In the genomic region with DNA sequence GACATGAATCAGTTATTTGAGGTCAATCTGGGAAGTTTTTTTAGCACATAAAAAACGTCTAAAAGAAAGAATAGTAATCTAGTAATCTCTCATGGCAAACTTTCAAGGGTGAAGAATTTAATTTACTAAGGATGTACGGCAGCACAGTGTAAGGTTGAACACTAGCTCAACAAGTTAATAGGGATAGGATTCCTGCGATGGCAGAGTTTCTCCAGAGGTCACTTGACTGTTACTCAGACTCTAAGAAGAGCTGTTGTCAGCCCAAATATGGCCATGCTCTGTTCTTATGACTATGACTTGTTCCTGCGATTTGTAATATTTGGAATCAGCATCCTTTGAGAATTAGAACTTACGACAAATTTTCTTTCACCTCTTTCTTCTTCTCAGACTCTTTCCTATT, we compare ENCODE assay signal across 18 cellular contexts.
DNase-seq lines count a peak whose midpoint lies in the region; ATAC-seq and TF ChIP-seq lines count a peak whose summit lies in the region.
"Had no signal": no experiment of that assay in that cellular context is flagged by ENCODE, and none has a peak within 500 bp of the region (broad histone marks: within the 10 kb centered on the region; RNA-seq: fewer than 3 reads in every experiment).

No MANE protein-coding gene starts in this region.

- H3K36me3 ChIP-seq in breast epithelium: no peaks in the 10 kb centered on the region
- H3K36me3 ChIP-seq in ovary: no peaks in the 10 kb centered on the region
- no peaks in the 10 kb centered on the region for H3K36me3 ChIP-seq in uterus

- TF ChIP-seq POLR2A in breast epithelium (IDR thresholded peaks at IDR 0.05) (no peak), ovary (IDR thresholded peaks at IDR 0.05) (no peak), uterus (IDR thresholded peaks at IDR 0.05) (no peak)

- no peaks in the 10 kb centered on the region for H3K4me1 Mint-ChIP-seq in MCF 10A (ENCODE audit: insufficient read depth, unreplicated experiment)
- H3K4me1 Mint-ChIP-seq: memory B cell had no signal

- CTCF ChIA-PET in MCF 10A (lab: Yijun Ruan, JAX): no interaction called here

- H3K4me1 ChIP-seq in breast epithelium (no peaks in the 10 kb centered on the region), ovary (ENCODE audit: insufficient read depth) (peaks cover 11% of the 10 kb centered on the region), uterus (peaks cover 12 to 35% of the 10 kb centered on the region in 2 donors)

- no peaks in the 10 kb centered on the region for H3K9me3 ChIP-seq in breast epithelium
- no peaks in the 10 kb centered on the region for H3K9me3 ChIP-seq in ovary
- no peaks in the 10 kb centered on the region for H3K9me3 ChIP-seq in uterus

- no peaks in the 10 kb centered on the region for H3K36me3 Mint-ChIP-seq in MCF 10A (ENCODE audit: insufficient read depth, unreplicated experiment)
- H3K36me3 Mint-ChIP-seq: CD8-positive, alpha-beta T cell had no signal

- POLR2A ChIA-PET in MCF 10A (lab: Yijun Ruan, JAX): no interaction called here

- H3K27me3 ChIP-seq in breast epithelium (no peaks in the 10 kb centered on the region), ovary (no peaks in the 10 kb centered on the region), uterus (no peaks in the 10 kb centered on the region)

- BruUV-seq in MCF 10A (replicated peaks; lab: Mats Ljungman, UMichigan): no TSS peak

- no peak overlapping the region for H3K4me3 Mint-ChIP-seq in MCF 10A (ENCODE audit: unreplicated experiment)
- H3K4me3 Mint-ChIP-seq: activated CD8-positive, alpha-beta T cell treated with anti-CD3 and anti-CD28 coated beads for 36 hours; CD8-positive, alpha-beta T cell; endodermal cell; memory B cell had no signal

- peak overlapping the region; percentile 71 to 77 for H3K27ac ChIP-seq in breast epithelium
- H3K27ac ChIP-seq in ovary: no peak overlapping the region
- peak overlapping the region; percentile 95 to 98 for H3K27ac ChIP-seq in uterus
- H3K27ac ChIP-seq: 22Rv1, HL-60 had no signal

- no peak overlapping the region for H3K27ac Mint-ChIP-seq in MCF 10A (ENCODE audit: low read depth, unreplicated experiment)
- H3K27ac Mint-ChIP-seq: activated CD8-positive, alpha-beta T cell treated with anti-CD3 and anti-CD28 coated beads for 36 hours; CD8-positive, alpha-beta T cell; endodermal cell; memory B cell had no signal

- TF ChIP-seq CTCF in breast epithelium (IDR thresholded peaks at IDR 0.05): no peak
- TF ChIP-seq CTCF in MCF 10A (IDR thresholded peaks at IDR 0.05; ENCODE audit: unreplicated experiment): no peak
- no peak for TF ChIP-seq CTCF in foreskin fibroblast (IDR thresholded peaks at IDR 0.05; ENCODE audit: low read depth, low read length)
- TF ChIP-seq CTCF in ovary (IDR thresholded peaks at IDR 0.05): no peak
- no peak for TF ChIP-seq CTCF in uterus (IDR thresholded peaks at IDR 0.05)

- H3K27me3 Mint-ChIP-seq in MCF 10A (ENCODE audit: insufficient read depth, unreplicated experiment): peaks cover 28% of the 10 kb centered on the region

- DNase-seq in breast epithelium (ENCODE audit: low spot score in 2 of 2): peak in 1 of 2 donors; percentile 54
- DNase-seq in MCF 10A (ENCODE audit: unreplicated experiment): no peak
- peak; percentile 29 to 56 for DNase-seq in foreskin fibroblast
- DNase-seq in ovary: no peak
- DNase-seq in uterus: peak; percentile 45 to 89
- DNase-seq in activated CD4-positive, alpha-beta T cell treated with anti-CD3 and anti-CD28 coated beads for 4 hours: no peak
- no peak for DNase-seq in iPS-NIHi11 (ENCODE audit: low spot score)
- DNase-seq: activated CD8-positive, alpha-beta T cell treated with anti-CD3 and anti-CD28 coated beads for 36 hours; activated effector memory CD4-positive, alpha-beta T cell treated with Interleukin-2 at 50 U/mL for 16 hours; CD8-positive, alpha-beta T cell; endodermal cell; GDM1; NCI-H187 treated with DMSO at 0.1 percent for 48 hours; stimulated activated naive CD4-positive, alpha-beta T cell treated with Interleukin-2 at 50 U/mL for 16 hours had no signal

- intact Hi-C loops in breast epithelium (cut with DNase I; ENCODE audit: low total_unique reads) (no loop called here), MCF 10A (cut with micrococcal nuclease) (no loop called here), ovary (cut with DNase I) (no loop called here), uterus (cut with DNase I; ENCODE audit: low total_unique reads) (no loop called here)

- 63 to 78% (median 77%) methylated on average over 5 of the region's 5 CpGs for WGBS in ovary, 3 donors

- TF ChIP-seq EP300 in ovary (IDR thresholded peaks at IDR 0.05): peak; percentile 22

- no peak for ATAC-seq in HG02642 (IDR thresholded peaks at IDR 0.05; ENCODE audit: poor library complexity, unreplicated experiment)
- ATAC-seq: activated CD8-positive, alpha-beta T cell treated with anti-CD3 and anti-CD28 coated beads for 36 hours; CD8-positive, alpha-beta T cell had no signal

- no peaks in the 10 kb centered on the region for H3K9me3 Mint-ChIP-seq in MCF 10A (ENCODE audit: unreplicated experiment)
- H3K9me3 Mint-ChIP-seq: activated CD8-positive, alpha-beta T cell treated with anti-CD3 and anti-CD28 coated beads for 36 hours; CD8-positive, alpha-beta T cell; endodermal cell; memory B cell had no signal

- H3K4me3 ChIP-seq in breast epithelium (no peak overlapping the region), foreskin fibroblast (ENCODE audit: low read depth in 1 of 2, low read length in 2 of 2) (no peak overlapping the region), ovary (no peak overlapping the region), uterus (no peak overlapping the region)

Comparison
In these comparisons a context has a peak if more than half of its experiments do, and no peak if none do; other contexts are left out.
1. DNase-seq: peak in foreskin fibroblast (2 of 2) and uterus (2 of 2); none in MCF 10A (single experiment), ovary (0 of 5), activated CD4-positive, alpha-beta T cell treated with anti-CD3 and anti-CD28 coated beads for 4 hours (0 of 2) and iPS-NIHi11 (single experiment).
2. H3K27ac ChIP-seq: peak in breast epithelium (2 of 2) and uterus (2 of 2); none in ovary (0 of 2).